9 cellular contexts compared by ENCODE assay signal in genomic region chr11:11876458-11876857, GRCh38. TPM values are rescaled to one million over a fixed set of nuclear protein-coding genes. Genes with fewer than 3 reads are reported as not detected.
DNase-seq lines count a peak whose midpoint lies in the region; ATAC-seq and TF ChIP-seq lines count a peak whose summit lies in the region.
"Had no signal": no experiment of that assay in that cellular context is flagged by ENCODE, and none has a peak within 500 bp of the region (broad histone marks: within the 10 kb centered on the region; RNA-seq: fewer than 3 reads in every experiment).

No MANE protein-coding gene starts in this region.

- ATAC-seq in HG03095 (IDR thresholded peaks at IDR 0.05; ENCODE audit: unreplicated experiment) = no peak
- ATAC-seq: left ventricle myocardium superior had no signal

- peak; percentile 18; the same call in 1 of the 2 replicates for TF ChIP-seq CTCF in MM.1S (IDR thresholded peaks at IDR 0.05; ENCODE audit: low read length)

- H3K4me1 ChIP-seq in MM.1S (ENCODE audit: low read length) = no peaks in the 10 kb centered on the region

- peaks cover 26% of the 10 kb centered on the region for H4K20me1 ChIP-seq in MM.1S (ENCODE audit: insufficient read depth, low read length)

- no peaks in the 10 kb centered on the region for H3F3A ChIP-seq in MM.1S (ENCODE audit: insufficient read depth, low read length)

- no peaks in the 10 kb centered on the region for H3K36me3 ChIP-seq in MM.1S (replicated peaks; ENCODE audit: insufficient read depth, low read length)

- H3K27ac ChIP-seq in MM.1S (ENCODE audit: low read length) = no peak overlapping the region

- no peaks in the 10 kb centered on the region for H3K9me2 ChIP-seq in MM.1S (replicated peaks; ENCODE audit: insufficient read depth, low read length)

- H3K27me3 ChIP-seq in MM.1S (replicated peaks; ENCODE audit: insufficient read depth, low read length) = no peaks in the 10 kb centered on the region

- no peaks in the 10 kb centered on the region for H3K9me3 ChIP-seq in MM.1S (replicated peaks; ENCODE audit: insufficient read depth, low read length)

- no peak overlapping the region for H3K4me2 ChIP-seq in MM.1S (ENCODE audit: low read depth, low read length)

- DNase-seq in NCI-H524 (lab: John Stamatoyannopoulos, UW) (peak; percentile 1 to 11), NCI-H524 treated with DMSO at 0.1 percent for 48 hours (lab: John Stamatoyannopoulos, UW) (no peak), MM.1S (no peak), cerebellar cortex (ENCODE audit: low spot score) (peak; percentile 26), renal cortical epithelial cell (ENCODE audit: low read depth) (peak; percentile 19), dedifferentiated amniotic fluid mesenchymal stem cell (ENCODE audit: extremely low spot score) (no peak)
- DNase-seq in stimulated activated CD4-positive, alpha-beta T cell treated with anti-CD3 and anti-CD28 coated beads, Interleukin-12 subunit alpha, Interleukin-12 subunit beta, amount 100 ng/mL, for 4 hours = no peak
- DNase-seq: left ventricle myocardium superior had no signal

- no peak overlapping the region for H3K9ac ChIP-seq in MM.1S (ENCODE audit: low read length)

- H3K4me3 ChIP-seq in MM.1S (ENCODE audit: low read length) = no peak overlapping the region

- no peak overlapping the region for H2AFZ ChIP-seq in MM.1S (ENCODE audit: low read length)

- H3K79me2 ChIP-seq in MM.1S (ENCODE audit: low read length) = peaks cover 84% of the 10 kb centered on the region

RNA-seq across cellular contexts. Expression of gene USP47, which starts 34.7 kb away (rescaled TPM):
- 71.7 and 107 TPM in 2 replicates for total RNA-seq in renal cortical epithelial cell

Comparison
In these comparisons a context has a peak if more than half of its experiments do, and no peak if none do; other contexts are left out.
1. DNase-seq: peak in NCI-H524 (2 of 2), cerebellar cortex (single experiment) and renal cortical epithelial cell (single experiment); none in NCI-H524 treated with DMSO at 0.1 percent for 48 hours (single experiment), MM.1S (single experiment), dedifferentiated amniotic fluid mesenchymal stem cell (single experiment) and stimulated activated CD4-positive, alpha-beta T cell treated with anti-CD3 and anti-CD28 coated beads, Interleukin-12 subunit alpha, Interleukin-12 subunit beta, amount 100 ng/mL, for 4 hours (single experiment).